11 cellular contexts compared by ENCODE assay signal in genomic region chr22:29310065-29310862, GRCh38. TPM values are rescaled to one million over a fixed set of nuclear protein-coding genes. Genes with fewer than 3 reads are reported as not detected.
A peak's percentile ranks its signal among the peaks of the same experiment; 100 is the strongest.
DNase-seq lines count a peak whose midpoint lies in the region; ATAC-seq, FAIRE-seq and TF ChIP-seq lines count a peak whose summit lies in the region.
"Had no signal": no experiment of that assay in that cellular context is flagged by ENCODE, and none has a peak within 500 bp of the region (broad histone marks: within the 10 kb centered on the region; RNA-seq: fewer than 3 reads in every experiment).

No MANE protein-coding gene starts in this region.

- DNase-seq in activated naive CD8-positive, alpha-beta T cell treated with anti-CD3 and anti-CD28 coated beads, Interleukin-2, amount 10 ng/mL, durations not matched to agents 7 days and 5 days = peak; percentile 37
- DNase-seq in activated naive CD8-positive, alpha-beta T cell treated with anti-CD3 and anti-CD28 coated beads, Interleukin-2, amount 50 U/mL, for 24 hours = no peak
- no peak for DNase-seq in endothelial cell of umbilical vein (ENCODE audit: low read depth, low spot score)
- peak; percentile 56 for DNase-seq in osteoblast (ENCODE audit: insufficient read length, low spot score, missing footprints)
- no peak for DNase-seq in vagina (ENCODE audit: extremely low spot score in 2 of 2)
- no peak for DNase-seq in NCI-H748 treated with DMSO at 0.1 percent for 48 hours (lab: John Stamatoyannopoulos, UW)
- DNase-seq in natural killer cell treated with Interleukin-12 subunit alpha and Interleukin-12 subunit beta and Interleukin-15 and Interleukin-18, amount 100 ng/mL, for 72 hours (ENCODE audit: low spot score) = no peak
- no peak for DNase-seq in GDM1 (lab: John Stamatoyannopoulos, UW)
- DNase-seq: SHP77 treated with DMSO at 0.1 percent for 48 hours had no signal

- peaks cover 1% of the 10 kb centered on the region for H3K36me3 Mint-ChIP-seq in activated naive CD8-positive, alpha-beta T cell treated with anti-CD3 and anti-CD28 coated beads, Interleukin-2, amount 10 ng/mL, durations not matched to agents 7 days and 5 days
- no peaks in the 10 kb centered on the region for H3K36me3 Mint-ChIP-seq in activated naive CD8-positive, alpha-beta T cell treated with anti-CD3 and anti-CD28 coated beads, Interleukin-2, amount 50 U/mL, for 24 hours (ENCODE audit: low read depth)
- H3K36me3 Mint-ChIP-seq in natural killer cell treated with Interleukin-12 subunit alpha and Interleukin-12 subunit beta and Interleukin-15 and Interleukin-18, amount 100 ng/mL, for 72 hours = no peaks in the 10 kb centered on the region

- H3K9ac ChIP-seq in endothelial cell of umbilical vein (replicated peaks; ENCODE audit: extremely low read depth, insufficient read depth, low read length) = peak overlapping the region; percentile 36

- H3K9me1 ChIP-seq in endothelial cell of umbilical vein (replicated peaks; ENCODE audit: control insufficient read depth, extremely low read depth, insufficient read depth, low read length) = no peaks in the 10 kb centered on the region

- H3K4me1 ChIP-seq in endothelial cell of umbilical vein (ENCODE audit: control insufficient read depth, extremely low read depth, insufficient read depth, low read length) (peaks cover 40% of the 10 kb centered on the region), osteoblast (ENCODE audit: insufficient read depth, low read length) (peaks cover 37% of the 10 kb centered on the region), vagina (peaks cover 70% of the 10 kb centered on the region)

- ATAC-seq in activated naive CD8-positive, alpha-beta T cell treated with anti-CD3 and anti-CD28 coated beads, Interleukin-2, amount 10 ng/mL, durations not matched to agents 7 days and 5 days (ENCODE audit: low read depth) = no peak
- ATAC-seq in activated naive CD8-positive, alpha-beta T cell treated with anti-CD3 and anti-CD28 coated beads, Interleukin-2, amount 50 U/mL, for 24 hours = no peak
- ATAC-seq in natural killer cell treated with Interleukin-12 subunit alpha and Interleukin-12 subunit beta and Interleukin-15 and Interleukin-18, amount 100 ng/mL, for 72 hours = no peak

- intact Hi-C loops in endothelial cell of umbilical vein (cut with micrococcal nuclease) = no loop called here
- intact Hi-C loops in vagina (cut with DNase I) = loop anchor here (10.0 kb wide), 1 partner anchor 75 kb away; the partner anchor contains the start of gene AP1B1

- no peaks in the 10 kb centered on the region for H3K9me3 ChIP-seq in endothelial cell of umbilical vein (replicated peaks; ENCODE audit: control insufficient read depth, insufficient read depth, low read length)
- no peaks in the 10 kb centered on the region for H3K9me3 ChIP-seq in osteoblast (ENCODE audit: low read depth, low read length)
- H3K9me3 ChIP-seq in vagina = no peaks in the 10 kb centered on the region

- peaks cover 0 to 4% of the 10 kb centered on the region in 2 experiments for H3K36me3 ChIP-seq in endothelial cell of umbilical vein (ENCODE audit: control insufficient read depth in 2 of 2, extremely low read depth in 1 of 2, insufficient read depth in 2 of 2, low read length in 2 of 2)
- no peaks in the 10 kb centered on the region for H3K36me3 ChIP-seq in osteoblast (ENCODE audit: insufficient read depth, low read length)
- no peaks in the 10 kb centered on the region for H3K36me3 ChIP-seq in vagina

- no peak for FAIRE-seq in endothelial cell of umbilical vein (lab: Jason Lieb, UNC)

- TF ChIP-seq CTCF in endothelial cell of umbilical vein (IDR thresholded peaks at IDR 0.05; ENCODE audit: extremely low read depth in 1 of 2, insufficient read depth in 1 of 2, low read depth in 1 of 2, low read length in 2 of 2) (no peak), osteoblast (IDR thresholded peaks at IDR 0.05; ENCODE audit: extremely low read depth, low read depth, low read length) (no peak), vagina (IDR thresholded peaks at IDR 0.05) (no peak)

- H3K79me2 ChIP-seq in endothelial cell of umbilical vein (ENCODE audit: control insufficient read depth, insufficient read depth, low read length) (peaks cover 9% of the 10 kb centered on the region), osteoblast (ENCODE audit: insufficient read depth, low read length) (peaks cover 32% of the 10 kb centered on the region)

- peak overlapping the region; percentile 54 for H3K27ac Mint-ChIP-seq in activated naive CD8-positive, alpha-beta T cell treated with anti-CD3 and anti-CD28 coated beads, Interleukin-2, amount 10 ng/mL, durations not matched to agents 7 days and 5 days
- H3K27ac Mint-ChIP-seq in activated naive CD8-positive, alpha-beta T cell treated with anti-CD3 and anti-CD28 coated beads, Interleukin-2, amount 50 U/mL, for 24 hours = no peak overlapping the region
- no peak overlapping the region for H3K27ac Mint-ChIP-seq in natural killer cell treated with Interleukin-12 subunit alpha and Interleukin-12 subunit beta and Interleukin-15 and Interleukin-18, amount 100 ng/mL, for 72 hours
- H3K27ac Mint-ChIP-seq: progenitor cell of endocrine pancreas had no signal

- no TSS peak for BruUV-seq in endothelial cell of umbilical vein (replicated peaks; lab: Mats Ljungman, UMichigan)

- H3K9me3 Mint-ChIP-seq in activated naive CD8-positive, alpha-beta T cell treated with anti-CD3 and anti-CD28 coated beads, Interleukin-2, amount 10 ng/mL, durations not matched to agents 7 days and 5 days = no peaks in the 10 kb centered on the region
- H3K9me3 Mint-ChIP-seq in activated naive CD8-positive, alpha-beta T cell treated with anti-CD3 and anti-CD28 coated beads, Interleukin-2, amount 50 U/mL, for 24 hours = no peaks in the 10 kb centered on the region
- no peaks in the 10 kb centered on the region for H3K9me3 Mint-ChIP-seq in natural killer cell treated with Interleukin-12 subunit alpha and Interleukin-12 subunit beta and Interleukin-15 and Interleukin-18, amount 100 ng/mL, for 72 hours
- H3K9me3 Mint-ChIP-seq: central memory CD8-positive, alpha-beta T cell had no signal

- H3K4me1 Mint-ChIP-seq in activated naive CD8-positive, alpha-beta T cell treated with anti-CD3 and anti-CD28 coated beads, Interleukin-2, amount 10 ng/mL, durations not matched to agents 7 days and 5 days = peaks cover 32% of the 10 kb centered on the region
- peaks cover 41% of the 10 kb centered on the region for H3K4me1 Mint-ChIP-seq in activated naive CD8-positive, alpha-beta T cell treated with anti-CD3 and anti-CD28 coated beads, Interleukin-2, amount 50 U/mL, for 24 hours
- H3K4me1 Mint-ChIP-seq in natural killer cell treated with Interleukin-12 subunit alpha and Interleukin-12 subunit beta and Interleukin-15 and Interleukin-18, amount 100 ng/mL, for 72 hours (ENCODE audit: low read depth in 2 of 2) = peaks cover 9 to 20% of the 10 kb centered on the region in 2 donors

- H3K4me2 ChIP-seq in endothelial cell of umbilical vein (ENCODE audit: insufficient read depth, low read length) (no peak overlapping the region), osteoblast (ENCODE audit: insufficient read depth, low read length) (peak overlapping the region; percentile 78)

- CTCF ChIA-PET in endothelial cell of umbilical vein (lab: Charles Lee) = interaction anchor here (0.7 to 1.9 kb wide), 3 partner anchors 10 to 49 kb away, joined by 3 to 6 read pairs (median 6); no protein-coding TSS in a partner anchor

- H3K4me3 Mint-ChIP-seq in activated naive CD8-positive, alpha-beta T cell treated with anti-CD3 and anti-CD28 coated beads, Interleukin-2, amount 10 ng/mL, durations not matched to agents 7 days and 5 days = no peak overlapping the region
- H3K4me3 Mint-ChIP-seq in activated naive CD8-positive, alpha-beta T cell treated with anti-CD3 and anti-CD28 coated beads, Interleukin-2, amount 50 U/mL, for 24 hours = no peak overlapping the region
- H3K4me3 Mint-ChIP-seq in natural killer cell treated with Interleukin-12 subunit alpha and Interleukin-12 subunit beta and Interleukin-15 and Interleukin-18, amount 100 ng/mL, for 72 hours = no peak overlapping the region
- H3K4me3 Mint-ChIP-seq: central memory CD8-positive, alpha-beta T cell had no signal

- H3K27me3 ChIP-seq in endothelial cell of umbilical vein (ENCODE audit: control insufficient read depth in 2 of 2, insufficient read depth in 2 of 2, low read length in 2 of 2) (peaks cover 16 to 20% of the 10 kb centered on the region in 2 experiments), osteoblast (ENCODE audit: insufficient read depth, low read length) (peaks cover 23% of the 10 kb centered on the region), vagina (peaks cover 4% of the 10 kb centered on the region)

- dilution Hi-C loops in endothelial cell of umbilical vein (cut with MboI; ENCODE audit: extremely low pct_ligation_motif_present, low sequenced_read_pairs) = no loop called here

- POLR2A ChIA-PET in activated naive CD8-positive, alpha-beta T cell treated with anti-CD3 and anti-CD28 coated beads, Interleukin-2, amount 10 ng/mL, durations not matched to agents 7 days and 5 days (lab: Charles Lee) = interaction anchor here (0.9 kb wide), 1 partner anchor 42 kb away, joined by 3 read pairs; the partner anchor contains the start of gene EWSR1
- POLR2A ChIA-PET in endothelial cell of umbilical vein (lab: Charles Lee) = interaction anchor here (0.6 kb wide), 1 partner anchor 73 kb away, joined by 7 read pairs; no protein-coding TSS in a partner anchor

- no peak for TF ChIP-seq POLR2A in endothelial cell of umbilical vein (IDR thresholded peaks at IDR 0.05; ENCODE audit: low read depth, low read length)
- TF ChIP-seq POLR2A in vagina (IDR thresholded peaks at IDR 0.05) = no peak

- peaks cover 29% of the 10 kb centered on the region for H3K27me3 Mint-ChIP-seq in activated naive CD8-positive, alpha-beta T cell treated with anti-CD3 and anti-CD28 coated beads, Interleukin-2, amount 10 ng/mL, durations not matched to agents 7 days and 5 days
- H3K27me3 Mint-ChIP-seq in activated naive CD8-positive, alpha-beta T cell treated with anti-CD3 and anti-CD28 coated beads, Interleukin-2, amount 50 U/mL, for 24 hours = peaks cover 43% of the 10 kb centered on the region
- peaks cover 25% of the 10 kb centered on the region in 2 donors for H3K27me3 Mint-ChIP-seq in natural killer cell treated with Interleukin-12 subunit alpha and Interleukin-12 subunit beta and Interleukin-15 and Interleukin-18, amount 100 ng/mL, for 72 hours

- no peaks in the 10 kb centered on the region for H4K20me1 ChIP-seq in endothelial cell of umbilical vein (replicated peaks; ENCODE audit: control insufficient read depth, extremely low read depth, insufficient read depth, low read length)
- H4K20me1 ChIP-seq in osteoblast (ENCODE audit: insufficient read depth, low read length) = peaks cover 18% of the 10 kb centered on the region

- H2AFZ ChIP-seq in endothelial cell of umbilical vein (ENCODE audit: low read depth, low read length) (no peak overlapping the region), osteoblast (ENCODE audit: low read length) (no peak overlapping the region)

- peak overlapping the region; percentile 87 for H3K27ac ChIP-seq in endothelial cell of umbilical vein (ENCODE audit: insufficient read depth, low read depth, low read length)
- peak overlapping the region; percentile 77 for H3K27ac ChIP-seq in osteoblast (ENCODE audit: low read depth, low read length)
- H3K27ac ChIP-seq in vagina = peak overlapping the region; percentile 89

- H3K4me3 ChIP-seq in endothelial cell of umbilical vein (replicated peaks in 1 of 3; ENCODE audit: insufficient read depth in 1 of 3, low read depth in 1 of 3, low read length in 3 of 3) = no peak overlapping the region
- peak overlapping the region; percentile 40 for H3K4me3 ChIP-seq in osteoblast (ENCODE audit: insufficient read depth, low read length)
- H3K4me3 ChIP-seq in vagina = peak overlapping the region in 1 of 2 donors; percentile 25

RNA-seq across cellular contexts. Expression of gene GAS2L1, which starts 3.8 kb away (rescaled TPM):
- total RNA-seq in activated naive CD8-positive, alpha-beta T cell treated with anti-CD3 and anti-CD28 coated beads, Interleukin-2, amount 10 ng/mL, durations not matched to agents 7 days and 5 days = 1 to 10 TPM; 8.1 to 9.3 TPM
- total RNA-seq in endothelial cell of umbilical vein (42.1 and 44.0 TPM in 2 replicates), osteoblast (11.6 and 13.0 TPM in 2 replicates), vagina (17.4 TPM)
- polyA plus RNA-seq in endothelial cell of umbilical vein = 30.5 and 39.3 TPM in 2 replicates
- 19.9 and 27.5 TPM in 2 replicates for polyA plus RNA-seq in endothelial cell of umbilical vein (2011; cell fraction: cytosol; rRNA removed)
- polyA plus RNA-seq in endothelial cell of umbilical vein (2011; cell fraction: nucleus; rRNA removed) = 24.5 and 30.4 TPM in 2 replicates
- 24.5 and 34.1 TPM in 2 replicates for polyA plus RNA-seq in endothelial cell of umbilical vein (2012)
- polyA minus RNA-seq in endothelial cell of umbilical vein = 11.0 and 18.4 TPM in 2 replicates
- polyA minus RNA-seq in endothelial cell of umbilical vein (2011; cell fraction: cytosol; rRNA and poly(A)+ RNA removed) = 11.4 TPM
- 13.3 and 16.6 TPM in 2 replicates for polyA minus RNA-seq in endothelial cell of umbilical vein (2011; cell fraction: nucleus; rRNA and poly(A)+ RNA removed)
- under 1 TPM in 1 of 2 donors, not detected in 1; 0.43 TPM for total RNA-seq in natural killer cell treated with Interleukin-12 subunit alpha and Interleukin-12 subunit beta and Interleukin-15 and Interleukin-18, amount 100 ng/mL, for 72 hours

RNA-seq across cellular contexts. Expression of gene RASL10A, which starts 5.2 kb away (rescaled TPM):
- 1 to 10 TPM in 1 of 2 experiments, under 1 TPM in 1; 0.80 to 1.1 TPM for total RNA-seq in activated naive CD8-positive, alpha-beta T cell treated with anti-CD3 and anti-CD28 coated beads, Interleukin-2, amount 10 ng/mL, durations not matched to agents 7 days and 5 days
- total RNA-seq in endothelial cell of umbilical vein (1.3 and 1.9 TPM in 2 replicates), osteoblast (not detected in 2 replicates), vagina (not detected)
- polyA plus RNA-seq in endothelial cell of umbilical vein = 1.1 TPM in 2 replicates
- polyA plus RNA-seq in endothelial cell of umbilical vein (2011; cell fraction: cytosol; rRNA removed) = 0.46 and 0.54 TPM in 2 replicates
- 3.4 and 3.6 TPM in 2 replicates for polyA plus RNA-seq in endothelial cell of umbilical vein (2011; cell fraction: nucleus; rRNA removed)
- 0.23 and 1.4 TPM in 2 replicates for polyA plus RNA-seq in endothelial cell of umbilical vein (2012)
- polyA minus RNA-seq in endothelial cell of umbilical vein = 0.47 TPM in 1 of 2 replicates, not detected in the other
- not detected for polyA minus RNA-seq in endothelial cell of umbilical vein (2011; cell fraction: cytosol; rRNA and poly(A)+ RNA removed)
- 0.96 TPM in 1 of 2 replicates, not detected in the other for polyA minus RNA-seq in endothelial cell of umbilical vein (2011; cell fraction: nucleus; rRNA and poly(A)+ RNA removed)
- total RNA-seq in natural killer cell treated with Interleukin-12 subunit alpha and Interleukin-12 subunit beta and Interleukin-15 and Interleukin-18, amount 100 ng/mL, for 72 hours = 1 to 10 TPM; 2.0 TPM

RNA-seq across cellular contexts. Expression of gene EWSR1, which starts 42.2 kb away (rescaled TPM):
- 100 to 1,000 TPM; 284 to 302 TPM for total RNA-seq in activated naive CD8-positive, alpha-beta T cell treated with anti-CD3 and anti-CD28 coated beads, Interleukin-2, amount 10 ng/mL, durations not matched to agents 7 days and 5 days
- total RNA-seq in endothelial cell of umbilical vein (302 and 305 TPM in 2 replicates), osteoblast (139 and 148 TPM in 2 replicates), vagina (164 TPM)
- polyA plus RNA-seq in endothelial cell of umbilical vein = 563 and 588 TPM in 2 replicates
- polyA plus RNA-seq in endothelial cell of umbilical vein (2011; cell fraction: cytosol; rRNA removed) = 186 and 237 TPM in 2 replicates
- polyA plus RNA-seq in endothelial cell of umbilical vein (2011; cell fraction: nucleus; rRNA removed) = 1,153 and 1,220 TPM in 2 replicates
- polyA plus RNA-seq in endothelial cell of umbilical vein (2012) = 226 and 267 TPM in 2 replicates
- 389 and 446 TPM in 2 replicates for polyA minus RNA-seq in endothelial cell of umbilical vein
- 152 TPM for polyA minus RNA-seq in endothelial cell of umbilical vein (2011; cell fraction: cytosol; rRNA and poly(A)+ RNA removed)
- 257 and 351 TPM in 2 replicates for polyA minus RNA-seq in endothelial cell of umbilical vein (2011; cell fraction: nucleus; rRNA and poly(A)+ RNA removed)
- total RNA-seq in natural killer cell treated with Interleukin-12 subunit alpha and Interleukin-12 subunit beta and Interleukin-15 and Interleukin-18, amount 100 ng/mL, for 72 hours = 100 to 1,000 TPM; 344 to 348 TPM

RNA-seq across cellular contexts. Expression of gene RHBDD3, which starts 42.5 kb away (rescaled TPM):
- 10 to 100 TPM; 27.5 to 30.1 TPM for total RNA-seq in activated naive CD8-positive, alpha-beta T cell treated with anti-CD3 and anti-CD28 coated beads, Interleukin-2, amount 10 ng/mL, durations not matched to agents 7 days and 5 days
- total RNA-seq in endothelial cell of umbilical vein = 31.3 and 36.3 TPM in 2 replicates
- polyA plus RNA-seq in endothelial cell of umbilical vein = 37.2 and 46.0 TPM in 2 replicates
- 22.0 and 32.2 TPM in 2 replicates for polyA plus RNA-seq in endothelial cell of umbilical vein (2011; cell fraction: cytosol; rRNA removed)
- polyA plus RNA-seq in endothelial cell of umbilical vein (2011; cell fraction: nucleus; rRNA removed) = 42.9 and 48.5 TPM in 2 replicates
- polyA plus RNA-seq in endothelial cell of umbilical vein (2012) = 17.3 and 17.4 TPM in 2 replicates
- polyA minus RNA-seq in endothelial cell of umbilical vein = 9.3 and 17.8 TPM in 2 replicates
- polyA minus RNA-seq in endothelial cell of umbilical vein (2011; cell fraction: cytosol; rRNA and poly(A)+ RNA removed) = 8.6 TPM
- polyA minus RNA-seq in endothelial cell of umbilical vein (2011; cell fraction: nucleus; rRNA and poly(A)+ RNA removed) = 10.9 and 15.6 TPM in 2 replicates
- total RNA-seq in osteoblast = 25.0 and 32.7 TPM in 2 replicates
- total RNA-seq in vagina = 29.7 TPM
- 10 to 100 TPM; 33.6 to 69.0 TPM for total RNA-seq in natural killer cell treated with Interleukin-12 subunit alpha and Interleukin-12 subunit beta and Interleukin-15 and Interleukin-18, amount 100 ng/mL, for 72 hours

Comparison
In these comparisons a context has a peak if more than half of its experiments do, and no peak if none do; other contexts are left out.
1. DNase-seq: peak in activated naive CD8-positive, alpha-beta T cell treated with anti-CD3 and anti-CD28 coated beads, Interleukin-2, amount 10 ng/mL, durations not matched to agents 7 days and 5 days (single experiment) and osteoblast (single experiment); none in activated naive CD8-positive, alpha-beta T cell treated with anti-CD3 and anti-CD28 coated beads, Interleukin-2, amount 50 U/mL, for 24 hours (single experiment), endothelial cell of umbilical vein (single experiment), vagina (0 of 2), NCI-H748 treated with DMSO at 0.1 percent for 48 hours (single experiment), natural killer cell treated with Interleukin-12 subunit alpha and Interleukin-12 subunit beta and Interleukin-15 and Interleukin-18, amount 100 ng/mL, for 72 hours (single experiment) and GDM1 (single experiment).
2. Peak in every context shown above with its lines, with median percentiles within 50 percentile points of each other: H3K27ac ChIP-seq.